ENCODE assay signal across 1 cellular context in genomic region chr4:152937535-152938236, GRCh38.
TF ChIP-seq lines count a peak whose summit lies in the region.

No MANE protein-coding gene starts in this region.

TF ChIP-seq in SK-N-SH, 30 proteins besides CTCF, POLR2A, EP300 and RAD21 (continued from another document):
- TF ChIP-seq TCF12 (IDR thresholded peaks at IDR 0.05) (no peak), ZBTB33 (IDR thresholded peaks at IDR 0.05; ENCODE audit: borderline replicate concordance, low read depth) (no peak), NRF1 (IDR thresholded peaks at IDR 0.05; ENCODE audit: low read depth, low read length) (no peak), RXRA (IDR thresholded peaks at IDR 0.05; ENCODE audit: borderline replicate concordance, low read depth) (no peak), SMC3 (IDR thresholded peaks at IDR 0.05; ENCODE audit: low read depth, low read length) (no peak), JUND (IDR thresholded peaks at IDR 0.05) (no peak), GABPA (IDR thresholded peaks at IDR 0.05; ENCODE audit: low read depth) (no peak)
